In genomic region chr1:1065940-1066304, GRCh38 we compare ENCODE assay signal across 13 cellular contexts. TPM values are rescaled to one million over a fixed set of nuclear protein-coding genes. Genes with fewer than 3 reads are reported as not detected.
DNase-seq lines count a peak whose midpoint lies in the region; ATAC-seq and TF ChIP-seq lines count a peak whose summit lies in the region.
"Not testable (repeated sequence)": the region's sequence is repeated elsewhere in the genome, so short reads cannot be mapped to it uniquely, and the experiment has no call there.
"Had no signal": no experiment of that assay in that cellular context is flagged by ENCODE, and none has a peak within 500 bp of the region (broad histone marks: within the 10 kb centered on the region; RNA-seq: fewer than 3 reads in every experiment).

No MANE protein-coding gene starts in this region.

- not testable (repeated sequence) for ATAC-seq in CD4-positive, CD25-positive, alpha-beta regulatory T cell (ENCODE audit: low read depth in 2 of 2); activated CD4-positive, alpha-beta T cell treated with anti-CD3 and anti-CD28 coated beads for 36 hours

- peaks cover 11% of the 10 kb centered on the region for H3K27me3 Mint-ChIP-seq in CD4-positive, CD25-positive, alpha-beta regulatory T cell
- not testable (repeated sequence) for H3K27me3 Mint-ChIP-seq in activated CD4-positive, alpha-beta T cell treated with anti-CD3 and anti-CD28 coated beads for 36 hours; activated T-cell treated with anti-CD3 and anti-CD28 coated beads, Interleukin-2, amount 50 U/mL, for 24 hours; activated naive CD8-positive, alpha-beta T cell treated with anti-CD3 and anti-CD28 coated beads for 36 hours
- peaks cover 49% of the 10 kb centered on the region for H3K27me3 Mint-ChIP-seq in neural crest cell (ENCODE audit: low read depth)

- not testable (repeated sequence) for H3K9me3 Mint-ChIP-seq in CD4-positive, CD25-positive, alpha-beta regulatory T cell; activated CD4-positive, alpha-beta T cell treated with anti-CD3 and anti-CD28 coated beads for 36 hours (ENCODE audit: low read depth); activated T-cell treated with anti-CD3 and anti-CD28 coated beads, Interleukin-2, amount 50 U/mL, for 24 hours; activated naive CD8-positive, alpha-beta T cell treated with anti-CD3 and anti-CD28 coated beads for 36 hours; neural crest cell

- H3K27ac Mint-ChIP-seq in CD4-positive, CD25-positive, alpha-beta regulatory T cell: peak overlapping the region in 2 of 3 donors; percentile 18 to 82
- H3K27ac Mint-ChIP-seq in activated CD4-positive, alpha-beta T cell treated with anti-CD3 and anti-CD28 coated beads for 36 hours; neural crest cell (ENCODE audit: unreplicated experiment): not testable (repeated sequence)
- H3K27ac Mint-ChIP-seq in activated T-cell treated with anti-CD3 and anti-CD28 coated beads, Interleukin-2, amount 50 U/mL, for 24 hours: peak overlapping the region; percentile 2
- peak overlapping the region; percentile 35 for H3K27ac Mint-ChIP-seq in activated naive CD8-positive, alpha-beta T cell treated with anti-CD3 and anti-CD28 coated beads for 36 hours

- CTCF ChIA-PET in activated CD4-positive, alpha-beta T cell treated with anti-CD3 and anti-CD28 coated beads for 36 hours (lab: Charles Lee): interaction anchor here (0.7 kb wide), 1 partner anchor 164 kb away, joined by 3 read pairs; no protein-coding TSS in a partner anchor

- peak overlapping the region; percentile 30; the same call in 1 of the 2 replicates for H3K4me2 ChIP-seq in OCI-LY3 (ENCODE audit: low read length)

- H3K79me2 ChIP-seq in OCI-LY3 (ENCODE audit: low read length): not testable (repeated sequence)

- intact Hi-C loops in activated CD4-positive, alpha-beta T cell treated with anti-CD3 and anti-CD28 coated beads for 36 hours (cut with DNase I, micrococcal nuclease): loop anchor here in 1 of 2 experiments (2.0 kb wide), 1 partner anchor 143 kb away; no protein-coding TSS in a partner anchor
- intact Hi-C loops in testis (cut with DNase I; ENCODE audit: low total_unique reads): loop anchor here (10.0 kb wide), 1 partner anchor 61 kb away; the partner anchor contains the start of gene HES4

- not testable (repeated sequence) for H3K36me3 Mint-ChIP-seq in CD4-positive, CD25-positive, alpha-beta regulatory T cell; neural crest cell (ENCODE audit: low read depth)
- peaks cover 19% of the 10 kb centered on the region for H3K36me3 Mint-ChIP-seq in activated CD4-positive, alpha-beta T cell treated with anti-CD3 and anti-CD28 coated beads for 36 hours (ENCODE audit: low read depth)
- H3K36me3 Mint-ChIP-seq in activated T-cell treated with anti-CD3 and anti-CD28 coated beads, Interleukin-2, amount 50 U/mL, for 24 hours (ENCODE audit: low read depth): peaks cover 10% of the 10 kb centered on the region
- peaks cover 16% of the 10 kb centered on the region for H3K36me3 Mint-ChIP-seq in activated naive CD8-positive, alpha-beta T cell treated with anti-CD3 and anti-CD28 coated beads for 36 hours

- not testable (repeated sequence) for H2AFZ ChIP-seq in OCI-LY3 (ENCODE audit: low read depth, low read length)

- H4K20me1 ChIP-seq in OCI-LY3 (ENCODE audit: insufficient read depth, low read length): not testable (repeated sequence)

- H3K4me3 Mint-ChIP-seq in CD4-positive, CD25-positive, alpha-beta regulatory T cell: peak overlapping the region in 1 of 4 donors; percentile 6
- H3K4me3 Mint-ChIP-seq in activated CD4-positive, alpha-beta T cell treated with anti-CD3 and anti-CD28 coated beads for 36 hours: peak overlapping the region; percentile 50
- H3K4me3 Mint-ChIP-seq in activated T-cell treated with anti-CD3 and anti-CD28 coated beads, Interleukin-2, amount 50 U/mL, for 24 hours: peak overlapping the region; percentile 50
- peak overlapping the region; percentile 74 for H3K4me3 Mint-ChIP-seq in activated naive CD8-positive, alpha-beta T cell treated with anti-CD3 and anti-CD28 coated beads for 36 hours
- H3K4me3 Mint-ChIP-seq in neural crest cell: peak overlapping the region; percentile 59

- not testable (repeated sequence) for H3K36me3 ChIP-seq in CD4-positive, CD25-positive, alpha-beta regulatory T cell (ENCODE audit: control insufficient read depth, insufficient read depth, low read length); OCI-LY3 (replicated peaks; ENCODE audit: low read depth, low read length); testis (ENCODE audit: low read depth, missing control alignments)

- peaks cover 34% of the 10 kb centered on the region for H3K4me1 ChIP-seq in CD4-positive, CD25-positive, alpha-beta regulatory T cell (ENCODE audit: control insufficient read depth, insufficient read depth, low read length, poor library complexity, severe bottlenecking)
- H3K4me1 ChIP-seq in OCI-LY3 (ENCODE audit: low read length) (peaks cover 26% of the 10 kb centered on the region), testis (peaks cover 15% of the 10 kb centered on the region)

- TF ChIP-seq POLR2A in testis (IDR thresholded peaks at IDR 0.05): not testable (repeated sequence)

- peaks cover 0 to 14% (median 2%) of the 10 kb centered on the region in 4 donors for H3K4me1 Mint-ChIP-seq in CD4-positive, CD25-positive, alpha-beta regulatory T cell
- H3K4me1 Mint-ChIP-seq in activated CD4-positive, alpha-beta T cell treated with anti-CD3 and anti-CD28 coated beads for 36 hours: peaks cover 24% of the 10 kb centered on the region
- H3K4me1 Mint-ChIP-seq in activated T-cell treated with anti-CD3 and anti-CD28 coated beads, Interleukin-2, amount 50 U/mL, for 24 hours (ENCODE audit: low read depth): peaks cover 45% of the 10 kb centered on the region
- peaks cover 29% of the 10 kb centered on the region for H3K4me1 Mint-ChIP-seq in activated naive CD8-positive, alpha-beta T cell treated with anti-CD3 and anti-CD28 coated beads for 36 hours
- H3K4me1 Mint-ChIP-seq in neural crest cell: not testable (repeated sequence)

- not testable (repeated sequence) for H3K27me3 ChIP-seq in CD4-positive, CD25-positive, alpha-beta regulatory T cell (ENCODE audit: control insufficient read depth, insufficient read depth, low read length); testis
- peaks cover 33% of the 10 kb centered on the region for H3K27me3 ChIP-seq in OCI-LY3 (ENCODE audit: low read depth, low read length)

- not testable (repeated sequence) for H3K9me3 ChIP-seq in CD4-positive, CD25-positive, alpha-beta regulatory T cell (ENCODE audit: control insufficient read depth in 2 of 2, low read length in 2 of 2); OCI-LY3 (ENCODE audit: insufficient read depth, low read length); testis

- POLR2A ChIA-PET in activated CD4-positive, alpha-beta T cell treated with anti-CD3 and anti-CD28 coated beads for 36 hours (lab: Charles Lee): not testable (repeated sequence)

- not testable (repeated sequence) for H3K4me3 ChIP-seq in CD4-positive, CD25-positive, alpha-beta regulatory T cell (ENCODE audit: low read depth, low read length); testis
- peak overlapping the region; percentile 42; the same call in 1 of the 2 replicates for H3K4me3 ChIP-seq in OCI-LY3 (ENCODE audit: low read length)

- TF ChIP-seq CTCF in OCI-LY3 (IDR thresholded peaks at IDR 0.05; ENCODE audit: low read depth, low read length); neural crest cell (conservative IDR thresholded peaks at IDR 0.05); testis (IDR thresholded peaks at IDR 0.05): not testable (repeated sequence)

- H3K9ac ChIP-seq in OCI-LY3 (ENCODE audit: low read length): not testable (repeated sequence)

- DNase-seq in CD4-positive, CD25-positive, alpha-beta regulatory T cell; activated CD4-positive, alpha-beta T cell treated with anti-CD3 and anti-CD28 coated beads for 36 hours; activated T-cell treated with anti-CD3 and anti-CD28 coated beads, Interleukin-2, amount 50 U/mL, for 24 hours; activated naive CD8-positive, alpha-beta T cell treated with anti-CD3 and anti-CD28 coated beads for 36 hours; neural crest cell (ENCODE audit: low read depth, low spot score): not testable (repeated sequence)
- DNase-seq in kidney glomerular epithelial cell (lab: John Stamatoyannopoulos, UW): peak; percentile 66
- DNase-seq in testis: peak; percentile 52

- H3K27ac ChIP-seq in CD4-positive, CD25-positive, alpha-beta regulatory T cell (ENCODE audit: insufficient read depth, low read length, poor library complexity, severe bottlenecking); OCI-LY3 (ENCODE audit: low read length); testis: not testable (repeated sequence)

- 34 to 37% methylated on average over 11 of the region's 11 CpGs for WGBS in testis, 2 donors

RNA-seq across cellular contexts. Expression of gene RNF223, which starts 8.2 kb away (rescaled TPM):
- total RNA-seq in CD4-positive, CD25-positive, alpha-beta regulatory T cell: not detected
- not detected for polyA plus RNA-seq in CD4-positive, CD25-positive, alpha-beta regulatory T cell
- total RNA-seq in activated CD4-positive, alpha-beta T cell treated with anti-CD3 and anti-CD28 coated beads for 36 hours: not detected
- not detected for total RNA-seq in activated naive CD8-positive, alpha-beta T cell treated with anti-CD3 and anti-CD28 coated beads for 36 hours
- total RNA-seq in neural crest cell (not detected in 2 replicates), testis (under 1 TPM; 0.19 to 0.31 TPM)
- not detected for polyA plus RNA-seq in testis (ENCODE audit: insufficient read depth, low read depth, low replicate concordance)
- total RNA-seq: A673; CD8-positive, alpha-beta memory T cell; Daoy; GM23338; NCI-H460 had no signal
- polyA plus RNA-seq: CD8-positive, alpha-beta memory T cell; GM23338 had no signal

RNA-seq across cellular contexts. Expression of gene AGRN, which starts 46.0 kb away (rescaled TPM):
- total RNA-seq in CD4-positive, CD25-positive, alpha-beta regulatory T cell: 4.2 TPM
- polyA plus RNA-seq in CD4-positive, CD25-positive, alpha-beta regulatory T cell: under 1 TPM in 3 of 4 donors, not detected in 1; 0.06 to 0.38 (median 0.21) TPM
- 10 to 100 TPM; 22.7 to 24.4 TPM for total RNA-seq in activated CD4-positive, alpha-beta T cell treated with anti-CD3 and anti-CD28 coated beads for 36 hours
- total RNA-seq in activated naive CD8-positive, alpha-beta T cell treated with anti-CD3 and anti-CD28 coated beads for 36 hours: 10 to 100 TPM; 30.4 to 30.5 TPM
- total RNA-seq in neural crest cell (192 and 203 TPM in 2 replicates), testis (100 to 1,000 TPM in 1 of 2 donors, 10 to 100 TPM in 1; 99.4 to 108 TPM)
- polyA plus RNA-seq in testis (ENCODE audit: insufficient read depth, low read depth, low replicate concordance): 48.9 TPM
- polyA plus RNA-seq: CD8-positive, alpha-beta memory T cell had no signal

RNA-seq across cellular contexts. Expression of gene C1orf159, which starts 50.0 kb away (rescaled TPM):
- total RNA-seq in CD4-positive, CD25-positive, alpha-beta regulatory T cell: 20.0 TPM
- 1 to 10 TPM; 3.0 to 6.3 (median 4.7) TPM for polyA plus RNA-seq in CD4-positive, CD25-positive, alpha-beta regulatory T cell
- total RNA-seq in activated CD4-positive, alpha-beta T cell treated with anti-CD3 and anti-CD28 coated beads for 36 hours: 10 to 100 TPM; 11.3 to 13.5 TPM
- 10 to 100 TPM; 18.9 to 19.0 TPM for total RNA-seq in activated naive CD8-positive, alpha-beta T cell treated with anti-CD3 and anti-CD28 coated beads for 36 hours
- total RNA-seq in neural crest cell (26.1 and 26.2 TPM in 2 replicates), testis (10 to 100 TPM; 50.7 to 68.3 TPM)
- 40.7 TPM for polyA plus RNA-seq in testis (ENCODE audit: insufficient read depth, low read depth, low replicate concordance)

RNA-seq across cellular contexts. Expression of gene ISG15, which starts 52.6 kb away (rescaled TPM):
- 76.7 TPM for total RNA-seq in CD4-positive, CD25-positive, alpha-beta regulatory T cell
- 100 to 1,000 TPM; 174 to 489 (median 295) TPM for polyA plus RNA-seq in CD4-positive, CD25-positive, alpha-beta regulatory T cell
- 10 to 100 TPM; 30.5 to 51.7 TPM for total RNA-seq in activated CD4-positive, alpha-beta T cell treated with anti-CD3 and anti-CD28 coated beads for 36 hours
- 10 to 100 TPM; 71.7 to 78.4 TPM for total RNA-seq in activated naive CD8-positive, alpha-beta T cell treated with anti-CD3 and anti-CD28 coated beads for 36 hours
- total RNA-seq in neural crest cell (17.4 and 22.3 TPM in 2 replicates), testis (10 to 100 TPM; 22.8 to 24.0 TPM)
- 16.6 TPM for polyA plus RNA-seq in testis (ENCODE audit: insufficient read depth, low read depth, low replicate concordance)
